ENCODE assay signal across 1 cellular context in the genomic region with DNA sequence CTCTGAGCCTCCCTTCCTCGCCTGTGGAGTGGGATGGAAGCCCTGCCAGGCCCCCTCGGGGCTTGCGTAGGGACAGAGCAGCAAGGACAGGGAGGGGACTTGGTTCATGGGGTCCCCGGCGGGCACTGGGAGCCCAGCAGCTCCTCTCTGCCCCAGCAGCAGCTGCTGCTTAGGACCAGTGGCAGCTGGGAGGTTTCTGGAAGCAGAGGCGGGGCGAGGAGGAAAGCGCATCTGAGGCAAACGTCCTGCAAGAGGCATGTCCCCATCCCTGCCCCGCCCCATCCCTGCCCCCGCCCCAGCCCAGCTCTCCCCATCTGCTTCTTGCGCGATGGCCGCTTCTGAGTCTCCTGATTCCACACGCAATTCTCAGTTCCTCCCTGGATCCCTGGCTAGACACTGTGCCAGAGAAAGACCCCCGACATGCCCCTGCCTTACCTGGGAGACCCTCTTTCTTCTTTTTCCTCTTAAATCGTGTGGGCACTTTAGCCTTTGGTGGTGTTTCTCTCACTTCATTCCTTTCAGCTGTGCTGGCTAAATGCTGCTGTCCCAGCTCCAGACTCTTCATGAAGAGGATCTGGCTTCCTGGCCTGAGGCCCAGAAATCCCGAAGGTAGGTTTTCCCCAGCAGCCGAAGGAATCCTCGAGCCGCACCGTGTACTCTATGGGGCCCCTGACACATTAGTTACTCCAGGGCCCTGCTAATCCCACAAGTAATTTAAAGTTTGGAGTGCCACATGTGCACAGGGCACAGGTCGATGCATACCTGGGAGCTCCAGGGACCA.
TF ChIP-seq lines count a peak whose summit lies in the region.

No MANE protein-coding gene starts in this region.

TF ChIP-seq in H1, 55 proteins besides CTCF, POLR2A, EP300 and RAD21:
- no peak for TF ChIP-seq CREB1 (IDR thresholded peaks at IDR 0.05)
- TF ChIP-seq, protein P1, sequence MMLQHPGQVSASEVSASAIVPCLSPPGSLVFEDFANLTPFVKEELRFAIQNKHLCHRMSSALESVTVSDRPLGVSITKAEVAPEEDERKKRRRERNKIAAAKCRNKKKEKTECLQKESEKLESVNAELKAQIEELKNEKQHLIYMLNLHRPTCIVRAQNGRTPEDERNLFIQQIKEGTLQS (IDR thresholded peaks at IDR 0.05; ENCODE audit: insufficient read depth, low read depth, low read length), result no peak
- TF ChIP-seq, protein P2, sequence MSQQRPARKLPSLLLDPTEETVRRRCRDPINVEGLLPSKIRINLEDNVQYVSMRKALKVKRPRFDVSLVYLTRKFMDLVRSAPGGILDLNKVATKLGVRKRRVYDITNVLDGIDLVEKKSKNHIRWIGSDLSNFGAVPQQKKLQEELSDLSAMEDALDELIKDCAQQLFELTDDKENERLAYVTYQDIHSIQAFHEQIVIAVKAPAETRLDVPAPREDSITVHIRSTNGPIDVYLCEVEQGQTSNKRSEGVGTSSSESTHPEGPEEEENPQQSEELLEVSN (IDR thresholded peaks at IDR 0.05), result no peak
- TF ChIP-seq CHD2 (IDR thresholded peaks at IDR 0.05; ENCODE audit: low read length), result no peak
- no peak for TF ChIP-seq ASH2L (IDR thresholded peaks at IDR 0.05; ENCODE audit: low read length)
- TF ChIP-seq GABPA (IDR thresholded peaks at IDR 0.05; ENCODE audit: borderline replicate concordance, insufficient read depth, low read length), result no peak
- TF ChIP-seq CBX8 (IDR thresholded peaks at IDR 0.05; ENCODE audit: borderline replicate concordance, low read depth, low read length), result no peak
- TF ChIP-seq, protein P3, sequence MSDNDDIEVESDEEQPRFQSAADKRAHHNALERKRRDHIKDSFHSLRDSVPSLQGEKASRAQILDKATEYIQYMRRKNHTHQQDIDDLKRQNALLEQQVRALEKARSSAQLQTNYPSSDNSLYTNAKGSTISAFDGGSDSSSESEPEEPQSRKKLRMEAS (IDR thresholded peaks at IDR 0.05), result no peak
- TF ChIP-seq PHF8 (conservative IDR thresholded peaks at IDR 0.05; ENCODE audit: low read depth, low read length), result no peak
